In the genomic region with DNA sequence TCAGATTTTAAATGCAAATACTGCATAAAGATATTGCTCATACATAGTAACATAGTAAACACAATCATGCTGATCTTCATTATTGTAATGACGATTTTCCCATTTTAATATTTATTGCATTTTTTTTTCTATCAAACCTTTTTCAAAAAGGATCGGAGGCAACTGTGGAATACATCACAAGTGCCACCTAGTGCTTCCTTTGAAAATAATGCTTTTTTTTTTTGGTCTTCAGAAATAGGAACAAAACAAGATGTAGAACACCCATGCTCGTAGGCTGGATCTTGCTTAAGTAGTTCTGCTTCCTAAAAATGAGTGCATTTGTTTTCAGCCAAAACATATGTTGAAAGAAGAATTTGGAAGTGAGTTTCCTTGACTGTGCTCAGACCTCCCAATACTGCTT, we compare ENCODE assay signal across 11 cellular contexts. TPM values are rescaled to one million over a fixed set of nuclear protein-coding genes. Genes with fewer than 3 reads are reported as not detected.
A peak's percentile ranks its signal among the peaks of the same experiment; 100 is the strongest.
DNase-seq lines count a peak whose midpoint lies in the region; ATAC-seq and TF ChIP-seq lines count a peak whose summit lies in the region.
"Had no signal": no experiment of that assay in that cellular context is flagged by ENCODE, and none has a peak within 500 bp of the region (broad histone marks: within the 10 kb centered on the region; RNA-seq: fewer than 3 reads in every experiment).

No MANE protein-coding gene starts in this region.

- H3K9me3 Mint-ChIP-seq in natural killer cell (no peaks in the 10 kb centered on the region), T-cell (peaks cover 0 to 5% (median 0%) of the 10 kb centered on the region in 3 donors)
- H3K9me3 Mint-ChIP-seq in natural killer cell treated with Interleukin-12 subunit alpha and Interleukin-12 subunit beta and Interleukin-15 and Interleukin-18, amount 100 ng/mL, for 72 hours: no peaks in the 10 kb centered on the region

- CTCF ChIA-PET in T-cell (lab: Charles Lee): interaction anchor here (0.5 to 4.7 kb wide), 5 partner anchors 37 to 171 kb away, joined by 3 to 33 read pairs (median 6); no protein-coding TSS in a partner anchor

- H3K27me3 Mint-ChIP-seq in natural killer cell (ENCODE audit: low read depth in 2 of 2) (peaks cover 12 to 14% of the 10 kb centered on the region in 2 donors), T-cell (no peaks in the 10 kb centered on the region)
- peaks cover 0 to 14% of the 10 kb centered on the region in 2 donors for H3K27me3 Mint-ChIP-seq in natural killer cell treated with Interleukin-12 subunit alpha and Interleukin-12 subunit beta and Interleukin-15 and Interleukin-18, amount 100 ng/mL, for 72 hours
- H3K27me3 Mint-ChIP-seq: activated naive CD4-positive, alpha-beta T cell treated with anti-CD3 and anti-CD28 coated beads, Interleukin-2, amount 50 U/mL, for 24 hours had no signal

- intact Hi-C loops in natural killer cell (cut with micrococcal nuclease): loop anchor here (1.0 kb wide), 1 partner anchor 60 kb away; no protein-coding TSS in a partner anchor
- intact Hi-C loops in left ventricle myocardium superior (cut with micrococcal nuclease): loop anchor here (10.0 kb wide), 1 partner anchor 58 kb away; no protein-coding TSS in a partner anchor

- H3K27ac ChIP-seq in coronary artery: no peak overlapping the region

- DNase-seq in natural killer cell (no peak), SK-MEL-5 (ENCODE audit: low read depth, low spot score) (peak; percentile 45), left ventricle myocardium superior (no peak), T-cell (no peak), NCI-H2081 treated with DMSO at 0.1 percent for 48 hours (lab: John Stamatoyannopoulos, UW) (no peak), coronary artery (ENCODE audit: low spot score) (no peak)
- no peak for DNase-seq in natural killer cell treated with Interleukin-12 subunit alpha and Interleukin-12 subunit beta and Interleukin-15 and Interleukin-18, amount 100 ng/mL, for 72 hours (ENCODE audit: low spot score)
- DNase-seq: left cardiac atrium, SHP77 treated with DMSO at 0.1 percent for 48 hours had no signal

- H3K4me1 Mint-ChIP-seq in natural killer cell: peaks cover 4 to 5% of the 10 kb centered on the region in 2 donors
- H3K4me1 Mint-ChIP-seq in natural killer cell treated with Interleukin-12 subunit alpha and Interleukin-12 subunit beta and Interleukin-15 and Interleukin-18, amount 100 ng/mL, for 72 hours (ENCODE audit: low read depth in 2 of 2): peaks cover 5 to 11% of the 10 kb centered on the region in 2 donors
- H3K4me1 Mint-ChIP-seq in T-cell: peaks cover 13 to 16% (median 14%) of the 10 kb centered on the region in 3 donors

- H3K4me3 Mint-ChIP-seq in natural killer cell: no peak overlapping the region
- H3K4me3 Mint-ChIP-seq in natural killer cell treated with Interleukin-12 subunit alpha and Interleukin-12 subunit beta and Interleukin-15 and Interleukin-18, amount 100 ng/mL, for 72 hours: no peak overlapping the region
- no peak overlapping the region for H3K4me3 Mint-ChIP-seq in T-cell
- H3K4me3 Mint-ChIP-seq: activated naive CD4-positive, alpha-beta T cell treated with anti-CD3 and anti-CD28 coated beads, Interleukin-2, amount 50 U/mL, for 24 hours had no signal

- H3K36me3 Mint-ChIP-seq in natural killer cell: no peaks in the 10 kb centered on the region
- H3K36me3 Mint-ChIP-seq in natural killer cell treated with Interleukin-12 subunit alpha and Interleukin-12 subunit beta and Interleukin-15 and Interleukin-18, amount 100 ng/mL, for 72 hours: peaks cover 5% of the 10 kb centered on the region
- peaks cover 15% of the 10 kb centered on the region for H3K36me3 Mint-ChIP-seq in T-cell

- H3K27ac Mint-ChIP-seq in natural killer cell (no peak overlapping the region), T-cell (no peak overlapping the region)
- no peak overlapping the region for H3K27ac Mint-ChIP-seq in natural killer cell treated with Interleukin-12 subunit alpha and Interleukin-12 subunit beta and Interleukin-15 and Interleukin-18, amount 100 ng/mL, for 72 hours
- H3K27ac Mint-ChIP-seq: activated naive CD4-positive, alpha-beta T cell treated with anti-CD3 and anti-CD28 coated beads, Interleukin-2, amount 50 U/mL, for 24 hours had no signal

- POLR2A ChIA-PET in T-cell (lab: Charles Lee): interaction anchor here (0.6 to 0.7 kb wide), 2 partner anchors 38 to 94 kb away, joined by 3 to 5 read pairs; no protein-coding TSS in a partner anchor

- no peak overlapping the region for H3K4me3 ChIP-seq in coronary artery

- ATAC-seq in natural killer cell: no peak
- ATAC-seq in natural killer cell treated with Interleukin-12 subunit alpha and Interleukin-12 subunit beta and Interleukin-15 and Interleukin-18, amount 100 ng/mL, for 72 hours: no peak
- peak; percentile 17 for ATAC-seq in left ventricle myocardium superior
- no peak for ATAC-seq in T-cell (replicated peaks in 1 of 4)
- ATAC-seq in GM18520 (IDR thresholded peaks at IDR 0.05; ENCODE audit: unreplicated experiment): no peak

- in situ Hi-C loops in SK-MEL-5 (cut with HindIII; ENCODE audit: low pct_unique_long_range_greater_than_20kb, low sequenced_read_pairs): no loop called here

- TF ChIP-seq CTCF in natural killer cell (IDR thresholded peaks at IDR 0.05): peak; percentile 59
- TF ChIP-seq CTCF in coronary artery (IDR thresholded peaks at IDR 0.05): no peak

RNA-seq across cellular contexts. Expression of a gene that starts 35.7 kb away (rescaled TPM):
- total RNA-seq in natural killer cell: 10 to 100 TPM in 1 of 3 donors, 1 to 10 TPM in 2; 3.6 to 11.4 (median 4.4) TPM
- 1 to 10 TPM; 3.2 to 3.6 TPM for total RNA-seq in natural killer cell treated with Interleukin-12 subunit alpha and Interleukin-12 subunit beta and Interleukin-15 and Interleukin-18, amount 100 ng/mL, for 72 hours
- 2.3 and 3.0 TPM in 2 replicates for total RNA-seq in SK-MEL-5 (2014; rRNA removed; shearing (Covaris generic))
- polyA plus RNA-seq in SK-MEL-5 (2015; cell fraction: cytosol; rRNA removed): 2.8 and 4.3 TPM in 2 replicates
- polyA plus RNA-seq in SK-MEL-5 (2015; cell fraction: nucleus; rRNA removed): 2.4 and 3.1 TPM in 2 replicates
- total RNA-seq in left ventricle myocardium superior: 16.6 TPM
- 10 to 100 TPM; 12.4 to 25.2 (median 17.8) TPM for total RNA-seq in T-cell
